ENCODE assay signal across 17 cellular contexts in genomic region chr12:4220489-4220888, GRCh38. TPM values are rescaled to one million over a fixed set of nuclear protein-coding genes. Genes with fewer than 3 reads are reported as not detected.
A peak's percentile ranks its signal among the peaks of the same experiment; 100 is the strongest.
DNase-seq lines count a peak whose midpoint lies in the region; ATAC-seq, FAIRE-seq and TF ChIP-seq lines count a peak whose summit lies in the region.
"Had no signal": no experiment of that assay in that cellular context is flagged by ENCODE, and none has a peak within 500 bp of the region (broad histone marks: within the 10 kb centered on the region; RNA-seq: fewer than 3 reads in every experiment).

No MANE protein-coding gene starts in this region.

- peaks cover 3% of the 10 kb centered on the region; the same call in 1 of the 3 replicates for H3K9me3 Mint-ChIP-seq in GM23338
- peaks cover 37% of the 10 kb centered on the region for H3K9me3 Mint-ChIP-seq in nephron progenitor cell
- H3K9me3 Mint-ChIP-seq: CD4-positive, CD25-positive, alpha-beta regulatory T cell; IgD-negative memory B cell had no signal

- no peak for ATAC-seq in GM23338

- H3K14ac ChIP-seq in neuronal stem cell (ENCODE audit: low read length): no peak overlapping the region

- H4K91ac ChIP-seq in neuronal stem cell (ENCODE audit: low read depth, low read length, poor library complexity): no peak overlapping the region

- H2BK5ac ChIP-seq in neuronal stem cell (ENCODE audit: low read length): no peak overlapping the region

- 82% methylated on average over 4 of the region's 4 CpGs for WGBS in esophagus muscularis mucosa
- WGBS in neuronal stem cell (ENCODE audit: extremely low coverage in 2 of 2, insufficient read length in 2 of 2, insufficient replicate concordance in 1 of 2), 2 donors: no CpG with 5 or more reads among the region's 4 CpGs

- H3K9ac ChIP-seq in neuronal stem cell (ENCODE audit: low read depth, low read length, poor library complexity): no peak overlapping the region
- H3K9ac ChIP-seq: BLaER1 treated with 17β-estradiol and CSF1 and Interleukin-3, amounts not matched to agents 10 nM and 100 nM; GM23248 had no signal

- H3K4me3 ChIP-seq in GM23338: no peak overlapping the region
- H3K4me3 ChIP-seq in esophagus muscularis mucosa: no peak overlapping the region
- H3K4me3 ChIP-seq in neuronal stem cell (ENCODE audit: low read length in 2 of 2): no peak overlapping the region
- H3K4me3 ChIP-seq in brain microvascular endothelial cell (ENCODE audit: low read depth, low read length): no peak overlapping the region
- H3K4me3 ChIP-seq: BLaER1 treated with 17β-estradiol and CSF1 and Interleukin-3, amounts not matched to agents 10 nM and 100 nM; GM23248 had no signal

- no peak overlapping the region for H2BK120ac ChIP-seq in neuronal stem cell (ENCODE audit: low read depth, low read length)

- H3K27ac ChIP-seq in GM23338 (ENCODE audit: low read depth) (no peak overlapping the region), esophagus muscularis mucosa (replicated peaks in 1 of 4) (no peak overlapping the region), neuronal stem cell (replicated peaks; ENCODE audit: low read length) (no peak overlapping the region), brain microvascular endothelial cell (no peak overlapping the region)
- H3K27ac ChIP-seq: BLaER1 treated with 17β-estradiol and CSF1 and Interleukin-3, amounts not matched to agents 10 nM and 100 nM; GM23248 had no signal

- no peaks in the 10 kb centered on the region for H3F3A ChIP-seq in GM23338 (replicated peaks; ENCODE audit: low read depth)

- H3K36me3 Mint-ChIP-seq in GM23338 (ENCODE audit: low read depth): no peaks in the 10 kb centered on the region
- no peaks in the 10 kb centered on the region for H3K36me3 Mint-ChIP-seq in nephron progenitor cell (ENCODE audit: low read depth)
- H3K36me3 Mint-ChIP-seq: CD4-positive, CD25-positive, alpha-beta regulatory T cell; IgD-negative memory B cell had no signal

- H4K20me1 ChIP-seq in GM23338 (replicated peaks; ENCODE audit: insufficient read depth): no peaks in the 10 kb centered on the region
- H4K20me1 ChIP-seq: BLaER1 treated with 17β-estradiol and CSF1 and Interleukin-3, amounts not matched to agents 10 nM and 100 nM had no signal

- no peak overlapping the region for H3K23ac ChIP-seq in neuronal stem cell (ENCODE audit: low read depth, low read length, poor library complexity)

- H3K4me3 Mint-ChIP-seq in GM23338: no peak overlapping the region
- H3K4me3 Mint-ChIP-seq in nephron progenitor cell: no peak overlapping the region
- H3K4me3 Mint-ChIP-seq: CD4-positive, CD25-positive, alpha-beta regulatory T cell; IgD-negative memory B cell had no signal

- H3K27me3 ChIP-seq in GM23338 (ENCODE audit: insufficient read depth) (no peaks in the 10 kb centered on the region), esophagus muscularis mucosa (peaks cover 0 to 8% (median 0%) of the 10 kb centered on the region in 4 donors), neuronal stem cell (ENCODE audit: control insufficient read depth in 3 of 3, insufficient read depth in 3 of 3, low read depth in 1 of 3, low read length in 3 of 3) (no peaks in the 10 kb centered on the region), brain microvascular endothelial cell (replicated peaks) (no peaks in the 10 kb centered on the region)

- no peak overlapping the region for H3K4me2 ChIP-seq in GM23338
- H3K4me2 ChIP-seq in neuronal stem cell (ENCODE audit: insufficient read depth, low read length, poor library complexity, severe bottlenecking): no peak overlapping the region
- H3K4me2 ChIP-seq: BLaER1 treated with 17β-estradiol and CSF1 and Interleukin-3, amounts not matched to agents 10 nM and 100 nM had no signal

- no peak for TF ChIP-seq POLR2A in esophagus muscularis mucosa (IDR thresholded peaks at IDR 0.05; ENCODE audit: low read depth)

- H3K9me3 ChIP-seq in esophagus muscularis mucosa (peaks cover 0 to 3% (median 0%) of the 10 kb centered on the region in 4 donors), neuronal stem cell (replicated peaks in 1 of 2; ENCODE audit: control insufficient read depth in 2 of 2, insufficient read depth in 1 of 2, low read depth in 1 of 2, low read length in 2 of 2) (no peaks in the 10 kb centered on the region)

- in situ Hi-C loops in brain microvascular endothelial cell (cut with HindIII; ENCODE audit: low pct_ligation_motif_present, low sequenced_read_pairs): no loop called here

- peak overlapping the region; percentile 78; the same call in 1 of the 2 replicates for H2AFZ ChIP-seq in GM23338
- H2AFZ ChIP-seq in neuronal stem cell (ENCODE audit: low read length): no peak overlapping the region
- H2AFZ ChIP-seq: GM23248 had no signal

- DNase-seq in GM23338 (ENCODE audit: low spot score): no peak
- peak; percentile 66 for DNase-seq in esophagus muscularis mucosa (ENCODE audit: extremely low spot score)
- DNase-seq in neuronal stem cell (ENCODE audit: low spot score): no peak
- DNase-seq in urothelium cell line (ENCODE audit: low spot score): no peak
- no peak for DNase-seq in brain microvascular endothelial cell
- DNase-seq in stimulated activated CD8-positive, alpha-beta memory T cell treated with anti-CD3 and anti-CD28 coated beads, Interleukin-4, amount 100 ng/mL, for 48 hours: no peak
- DNase-seq in nephron progenitor cell: no peak
- DNase-seq: ACHN; Calu3; CD4-positive, CD25-positive, alpha-beta regulatory T cell; DMS 273 treated with DMSO at 0.1 percent for 48 hours; GM23248; H7 had no signal

- no peak overlapping the region for H2BK12ac ChIP-seq in neuronal stem cell (ENCODE audit: low read length)

- H3K36me3 ChIP-seq in GM23338 (ENCODE audit: insufficient read depth): no peaks in the 10 kb centered on the region
- H3K36me3 ChIP-seq in esophagus muscularis mucosa: no peaks in the 10 kb centered on the region
- H3K36me3 ChIP-seq in neuronal stem cell (replicated peaks in 1 of 2; ENCODE audit: control insufficient read depth in 2 of 2, insufficient read depth in 2 of 2, low read length in 2 of 2): no peaks in the 10 kb centered on the region
- no peaks in the 10 kb centered on the region for H3K36me3 ChIP-seq in brain microvascular endothelial cell (replicated peaks)
- H3K36me3 ChIP-seq: BLaER1 treated with 17β-estradiol and CSF1 and Interleukin-3, amounts not matched to agents 10 nM and 100 nM had no signal

- TF ChIP-seq CTCF in GM23338 (conservative IDR thresholded peaks at IDR 0.05; ENCODE audit: low read depth in 2 of 2) (no peak), esophagus muscularis mucosa (IDR thresholded peaks at IDR 0.05) (no peak), brain microvascular endothelial cell (IDR thresholded peaks at IDR 0.05; ENCODE audit: low read depth, low read length, missing control alignments) (no peak), nephron progenitor cell (IDR thresholded peaks at IDR 0.05) (no peak)

- no peak overlapping the region for H3K4ac ChIP-seq in neuronal stem cell (ENCODE audit: low read length)

- no peak for TF ChIP-seq EP300 in esophagus muscularis mucosa (IDR thresholded peaks at IDR 0.05)

- H3K4me1 Mint-ChIP-seq in GM23338 (peaks cover 9% of the 10 kb centered on the region; the same call in 2 of the 3 replicates), nephron progenitor cell (peaks cover 34% of the 10 kb centered on the region)

- no peaks in the 10 kb centered on the region for H3K79me2 ChIP-seq in GM23338 (replicated peaks; ENCODE audit: insufficient read depth)

- no peaks in the 10 kb centered on the region; the same call in none of the 2 replicates for H3K9me2 ChIP-seq in GM23338 (ENCODE audit: insufficient read depth)

- peak; percentile 23 for FAIRE-seq in urothelium cell line (lab: Jason Lieb, UNC)

- H2AK5ac ChIP-seq in neuronal stem cell (ENCODE audit: low read depth, low read length): no peak overlapping the region

- no peak overlapping the region for H4K8ac ChIP-seq in neuronal stem cell (ENCODE audit: low read depth, low read length)

- H3K79me1 ChIP-seq in neuronal stem cell (ENCODE audit: low read depth, low read length): no peaks in the 10 kb centered on the region

- H2BK15ac ChIP-seq in neuronal stem cell (ENCODE audit: low read length): no peak overlapping the region

- peaks cover 11% of the 10 kb centered on the region; the same call in 1 of the 2 replicates for H3K4me1 ChIP-seq in GM23338 (ENCODE audit: insufficient read depth)
- H3K4me1 ChIP-seq in esophagus muscularis mucosa: no peaks in the 10 kb centered on the region
- H3K4me1 ChIP-seq in neuronal stem cell (ENCODE audit: control insufficient read depth in 2 of 2, insufficient read depth in 1 of 2, low read depth in 1 of 2, low read length in 2 of 2): no peaks in the 10 kb centered on the region

- H3K27ac Mint-ChIP-seq in GM23338 (no peak overlapping the region), nephron progenitor cell (no peak overlapping the region)
- H3K27ac Mint-ChIP-seq: CD4-positive, CD25-positive, alpha-beta regulatory T cell had no signal

- intact Hi-C loops in esophagus muscularis mucosa (cut with DNase I): no loop called here

- peak overlapping the region; percentile 15 for H3K18ac ChIP-seq in neuronal stem cell (ENCODE audit: low read length)

- peaks cover 12% of the 10 kb centered on the region for H3K27me3 Mint-ChIP-seq in GM23338 (ENCODE audit: insufficient read depth, low read depth, poor library complexity)
- peaks cover 2% of the 10 kb centered on the region for H3K27me3 Mint-ChIP-seq in nephron progenitor cell (ENCODE audit: low read depth, poor library complexity)
- H3K27me3 Mint-ChIP-seq: CD4-positive, CD25-positive, alpha-beta regulatory T cell; IgD-negative memory B cell had no signal

RNA-seq across cellular contexts. Expression of gene CCND2, which starts 53.1 kb away (rescaled TPM):
- total RNA-seq in GM23338 (2014; rRNA removed; shearing (Covaris generic)): 208 and 224 TPM in 2 replicates
- polyA plus RNA-seq in GM23338 (2016; fragmentation: Nextera tagmentation; extraction: Ambion mirVana): 70.1 and 75.6 TPM in 2 replicates
- total RNA-seq in esophagus muscularis mucosa: 100 to 1,000 TPM; 101 to 122 (median 111) TPM
- 82.7 TPM for polyA plus RNA-seq in neuronal stem cell (2013, experiment 1 of 2)
- 87.9 TPM for polyA plus RNA-seq in neuronal stem cell (2013, experiment 2 of 2)
- total RNA-seq: A172, HT-29 had no signal
